Comparison of ENCODE assay signal across 8 cellular contexts in the genomic region with DNA sequence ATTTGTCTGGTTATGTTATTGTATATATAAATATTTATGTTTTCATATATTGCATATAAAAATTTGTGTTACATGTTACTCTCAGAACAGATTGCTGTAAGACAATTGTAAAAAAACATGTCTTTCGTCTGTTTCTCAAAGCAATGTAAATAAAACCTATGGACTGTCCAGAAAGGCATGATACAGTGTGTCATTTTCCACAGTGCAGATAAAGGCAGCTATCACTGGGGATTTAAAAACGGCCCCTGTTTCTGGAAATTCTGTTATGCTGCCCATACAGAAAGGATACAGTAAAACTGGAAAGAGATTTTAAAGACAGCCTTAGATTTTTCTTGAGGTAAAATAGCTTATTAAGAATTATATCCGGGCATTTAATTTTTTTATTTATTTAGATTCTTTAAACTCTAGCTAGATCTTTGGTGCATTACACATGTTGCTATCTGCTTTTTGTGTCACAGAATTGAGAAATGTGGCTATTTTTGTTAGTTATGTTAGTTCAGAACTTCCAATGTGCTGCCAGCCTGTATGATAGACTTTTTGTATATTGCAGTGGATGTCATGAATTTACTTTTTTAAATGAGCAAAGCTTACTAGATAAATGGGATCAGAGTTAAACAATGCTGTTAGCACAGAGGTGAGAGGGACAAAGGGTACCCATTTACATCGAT. TPM values are rescaled to one million over a fixed set of nuclear protein-coding genes. Genes with fewer than 3 reads are reported as not detected.
DNase-seq lines count a peak whose midpoint lies in the region; ATAC-seq and FAIRE-seq lines count a peak whose summit lies in the region.

No MANE protein-coding gene starts in this region.

- ATAC-seq in right cardiac atrium, result no peak

- peaks cover 36% of the 10 kb centered on the region for H3K4me1 ChIP-seq in CD4-positive, alpha-beta memory T cell (ENCODE audit: insufficient read depth, low read length)
- H3K4me1 ChIP-seq in right cardiac atrium (ENCODE audit: control insufficient read depth, insufficient read depth, low read length) (peaks cover 4% of the 10 kb centered on the region), skeletal muscle satellite cell (ENCODE audit: control insufficient read depth, insufficient read depth, low read length) (peaks cover 13% of the 10 kb centered on the region)

- peak overlapping the region; percentile 98 for H3K27ac ChIP-seq in CD4-positive, alpha-beta memory T cell (ENCODE audit: low read depth, low read length)
- H3K27ac ChIP-seq in right cardiac atrium (ENCODE audit: low read length), result peak overlapping the region; percentile 31

- peak overlapping the region; percentile 80 for H3K4me2 ChIP-seq in skeletal muscle satellite cell (ENCODE audit: low read length)

- peak overlapping the region; percentile 81 to 94 for H3K4me3 ChIP-seq in CD4-positive, alpha-beta memory T cell (ENCODE audit: low read length in 2 of 2)
- H3K4me3 ChIP-seq in right cardiac atrium (ENCODE audit: low read length) (peak overlapping the region; percentile 99), skeletal muscle satellite cell (ENCODE audit: low read length) (peak overlapping the region; percentile 74)

- peak overlapping the region; percentile 99 for H3K9ac ChIP-seq in skeletal muscle satellite cell (ENCODE audit: low read depth, low read length)

- no peaks in the 10 kb centered on the region for H3K9me3 ChIP-seq in CD4-positive, alpha-beta memory T cell (ENCODE audit: control insufficient read depth in 1 of 2, low read length in 2 of 2)
- H3K9me3 ChIP-seq in right cardiac atrium (ENCODE audit: control insufficient read depth, low read length) (no peaks in the 10 kb centered on the region), skeletal muscle satellite cell (replicated peaks; ENCODE audit: low read length) (no peaks in the 10 kb centered on the region)

- H3K27me3 Mint-ChIP-seq in CD4-positive, alpha-beta memory T cell, result no peaks in the 10 kb centered on the region
- peaks cover 2% of the 10 kb centered on the region for H3K27me3 Mint-ChIP-seq in activated T-helper 1 cell treated with anti-CD3 and anti-CD28 coated beads, Interleukin-12 subunit alpha, Interleukin-12 subunit beta, Interleukin-2, Interleukin-4 antibody, amounts not matched to agents 30 ng/mL and 10 ng/mL and 1 ng/mL, durations not matched to agents 14 hours and 24 hours and 36 hours (ENCODE audit: insufficient read depth)

- no peak for DNase-seq in CD4-positive, alpha-beta memory T cell
- peak; percentile 43 for DNase-seq in KBM-7
- no peak for DNase-seq in activated T-helper 1 cell treated with anti-CD3 and anti-CD28 coated beads, Interleukin-12 subunit alpha, Interleukin-12 subunit beta, Interleukin-2, Interleukin-4 antibody, amounts not matched to agents 30 ng/mL and 10 ng/mL and 1 ng/mL, durations not matched to agents 14 hours and 24 hours and 36 hours (ENCODE audit: low spot score)
- no peak for DNase-seq in right cardiac atrium
- no peak for DNase-seq in HTR-8/SVneo (ENCODE audit: insufficient read length, low spot score)
- DNase-seq in NCI-H446 treated with DMSO at 0.1 percent for 48 hours (lab: John Stamatoyannopoulos, UW), result no peak
- DNase-seq in NCI-H2029 (lab: John Stamatoyannopoulos, UW), result no peak

- no peaks in the 10 kb centered on the region for H3K36me3 ChIP-seq in CD4-positive, alpha-beta memory T cell (ENCODE audit: insufficient read depth, low read length)
- H3K36me3 ChIP-seq in skeletal muscle satellite cell (ENCODE audit: insufficient read depth, low read length), result peaks cover 8% of the 10 kb centered on the region

- peak overlapping the region; percentile 96 to 100 (median 99) for H3K4me3 Mint-ChIP-seq in CD4-positive, alpha-beta memory T cell
- peak overlapping the region; percentile 99 for H3K4me3 Mint-ChIP-seq in activated T-helper 1 cell treated with anti-CD3 and anti-CD28 coated beads, Interleukin-12 subunit alpha, Interleukin-12 subunit beta, Interleukin-2, Interleukin-4 antibody, amounts not matched to agents 30 ng/mL and 10 ng/mL and 1 ng/mL, durations not matched to agents 14 hours and 24 hours and 36 hours

- POLR2A ChIA-PET in CD4-positive, alpha-beta memory T cell (lab: Charles Lee; ENCODE audit: partially characterized antibody), result interaction anchor here (0.9 to 1.4 kb wide), 15 partner anchors 8 to 1538 kb away, joined by 3 to 29 read pairs (median 5); a partner anchor contains a TSS

- peak overlapping the region; percentile 74 to 100 (median 87) for H3K27ac Mint-ChIP-seq in CD4-positive, alpha-beta memory T cell
- peak overlapping the region; percentile 81 for H3K27ac Mint-ChIP-seq in activated T-helper 1 cell treated with anti-CD3 and anti-CD28 coated beads, Interleukin-12 subunit alpha, Interleukin-12 subunit beta, Interleukin-2, Interleukin-4 antibody, amounts not matched to agents 30 ng/mL and 10 ng/mL and 1 ng/mL, durations not matched to agents 14 hours and 24 hours and 36 hours

- H3K4me1 Mint-ChIP-seq in CD4-positive, alpha-beta memory T cell, result peaks cover 18 to 45% (median 29%) of the 10 kb centered on the region in 4 donors
- peaks cover 23% of the 10 kb centered on the region for H3K4me1 Mint-ChIP-seq in activated T-helper 1 cell treated with anti-CD3 and anti-CD28 coated beads, Interleukin-12 subunit alpha, Interleukin-12 subunit beta, Interleukin-2, Interleukin-4 antibody, amounts not matched to agents 30 ng/mL and 10 ng/mL and 1 ng/mL, durations not matched to agents 14 hours and 24 hours and 36 hours (ENCODE audit: low read depth)

- H3K27me3 ChIP-seq in CD4-positive, alpha-beta memory T cell (ENCODE audit: insufficient read depth, low read length), result no peaks in the 10 kb centered on the region
- H3K27me3 ChIP-seq in right cardiac atrium (ENCODE audit: control insufficient read depth, insufficient read depth) (no peaks in the 10 kb centered on the region), skeletal muscle satellite cell (ENCODE audit: control insufficient read depth, insufficient read depth, low read length) (no peaks in the 10 kb centered on the region)

- under 1% methylated on average over 4 of the region's 4 CpGs for WGBS in right cardiac atrium

- no peaks in the 10 kb centered on the region for H3K9me3 Mint-ChIP-seq in CD4-positive, alpha-beta memory T cell
- H3K9me3 Mint-ChIP-seq in activated T-helper 1 cell treated with anti-CD3 and anti-CD28 coated beads, Interleukin-12 subunit alpha, Interleukin-12 subunit beta, Interleukin-2, Interleukin-4 antibody, amounts not matched to agents 30 ng/mL and 10 ng/mL and 1 ng/mL, durations not matched to agents 14 hours and 24 hours and 36 hours, result no peaks in the 10 kb centered on the region

- CTCF ChIA-PET in CD4-positive, alpha-beta memory T cell (lab: Charles Lee; ENCODE audit: partially characterized antibody), result interaction anchor here (0.8 to 3.4 kb wide), 7 partner anchors 8 to 74 kb away, joined by 3 to 19 read pairs (median 3); a partner anchor contains a TSS

- peaks cover 0 to 25% of the 10 kb centered on the region in 2 donors for H3K36me3 Mint-ChIP-seq in CD4-positive, alpha-beta memory T cell
- H3K36me3 Mint-ChIP-seq in activated T-helper 1 cell treated with anti-CD3 and anti-CD28 coated beads, Interleukin-12 subunit alpha, Interleukin-12 subunit beta, Interleukin-2, Interleukin-4 antibody, amounts not matched to agents 30 ng/mL and 10 ng/mL and 1 ng/mL, durations not matched to agents 14 hours and 24 hours and 36 hours (ENCODE audit: low read depth), result peaks cover 8% of the 10 kb centered on the region

- in situ Hi-C loops in KBM-7 (cut with MboI; ENCODE audit: low pct_unique_long_range_greater_than_20kb, low sequenced_read_pairs), result no loop called here

- FAIRE-seq in HTR-8/SVneo (lab: Jason Lieb, UNC), result no peak

- intact Hi-C loops in CD4-positive, alpha-beta memory T cell (cut with micrococcal nuclease), result loop anchor here (1.0 to 10.0 kb wide), 5 partner anchors 72 to 1440 kb away; a partner anchor contains a TSS
- intact Hi-C loops in activated T-helper 1 cell treated with anti-CD3 and anti-CD28 coated beads, Interleukin-12 subunit alpha, Interleukin-12 subunit beta, Interleukin-2, Interleukin-4 antibody, amounts not matched to agents 30 ng/mL and 10 ng/mL and 1 ng/mL, durations not matched to agents 14 hours and 24 hours and 36 hours (cut with micrococcal nuclease), result loop anchor here (1.0 to 10.0 kb wide), 6 partner anchors 35 to 1538 kb away; a partner anchor contains a TSS
- intact Hi-C loops in right cardiac atrium (cut with DNase I), result no loop called here

RNA-seq across cellular contexts. Expression of a gene that starts 0.8 kb away (rescaled TPM):
- total RNA-seq in CD4-positive, alpha-beta memory T cell, result 10 to 100 TPM; 40.2 to 41.3 TPM
- polyA plus RNA-seq in CD4-positive, alpha-beta memory T cell, result 1 to 10 TPM; 8.1 to 10.0 TPM
- 29.4 and 30.3 TPM in 2 replicates for total RNA-seq in activated T-helper 1 cell treated with anti-CD3 and anti-CD28 coated beads, Interleukin-12 subunit alpha, Interleukin-12 subunit beta, Interleukin-2, Interleukin-4 antibody, amounts not matched to agents 30 ng/mL and 10 ng/mL and 1 ng/mL, durations not matched to agents 14 hours and 24 hours and 36 hours
- 10 to 100 TPM; 12.2 to 16.4 (median 14.5) TPM for total RNA-seq in right cardiac atrium
- polyA plus RNA-seq in right cardiac atrium, result 2.7 TPM
- 5.0 and 5.6 TPM in 2 replicates for total RNA-seq in skeletal muscle satellite cell (2012; rRNA removed)

Comparison
In these comparisons a context has a peak if more than half of its experiments do, and no peak if none do; other contexts are left out.
1. intact Hi-C loops: an anchor here in CD4-positive, alpha-beta memory T cell (1.0 to 10.0 kb wide) and activated T-helper 1 cell treated with anti-CD3 and anti-CD28 coated beads, Interleukin-12 subunit alpha, Interleukin-12 subunit beta, Interleukin-2, Interleukin-4 antibody, amounts not matched to agents 30 ng/mL and 10 ng/mL and 1 ng/mL, durations not matched to agents 14 hours and 24 hours and 36 hours (1.0 to 10.0 kb wide); none called in right cardiac atrium.